In genomic region chr2:224933416-224933815, GRCh38 we compare ENCODE assay signal across 16 cellular contexts.
DNase-seq lines count a peak whose midpoint lies in the region; ATAC-seq and TF ChIP-seq lines count a peak whose summit lies in the region.
"Had no signal": no experiment of that assay in that cellular context is flagged by ENCODE, and none has a peak within 500 bp of the region (broad histone marks: within the 10 kb centered on the region; RNA-seq: fewer than 3 reads in every experiment).

No MANE protein-coding gene starts in this region.

- peaks cover 41 to 75% of the 10 kb centered on the region in 2 donors for H3K4me1 ChIP-seq in thoracic aorta (ENCODE audit: control insufficient read depth in 1 of 2, low read depth in 2 of 2)
- H3K4me1 ChIP-seq in gastrocnemius medialis, result peaks cover 13 to 25% of the 10 kb centered on the region in 2 donors

- peak overlapping the region; percentile 71 for H3K27ac Mint-ChIP-seq in T-helper 2 cell treated with Interferon-gamma antibody and Interleukin-4, amounts not matched to agents 5 μg/mL and 100 μg/mL, for 36 hours
- peak overlapping the region; percentile 49 for H3K27ac Mint-ChIP-seq in chondrocyte (ENCODE audit: unreplicated experiment)
- H3K27ac Mint-ChIP-seq: nephron progenitor cell, progenitor cell of endocrine pancreas had no signal

- peak overlapping the region; percentile 11 for H3K4me3 Mint-ChIP-seq in activated T-cell treated with anti-CD3 and anti-CD28 coated beads, Interleukin-2, amount 50 U/mL, for 4 hours
- H3K4me3 Mint-ChIP-seq in T-helper 2 cell treated with Interferon-gamma antibody and Interleukin-4, amounts not matched to agents 5 μg/mL and 100 μg/mL, for 36 hours, result peak overlapping the region; percentile 70
- H3K4me3 Mint-ChIP-seq in chondrocyte (ENCODE audit: unreplicated experiment), result no peak overlapping the region
- H3K4me3 Mint-ChIP-seq: nephron progenitor cell had no signal

- H3K9me3 ChIP-seq in thoracic aorta (no peaks in the 10 kb centered on the region), gastrocnemius medialis (no peaks in the 10 kb centered on the region)
- H3K9me3 ChIP-seq: heart right ventricle, upper lobe of right lung had no signal

- H3K27me3 ChIP-seq in thoracic aorta (replicated peaks; ENCODE audit: insufficient read depth), result no peaks in the 10 kb centered on the region
- no peaks in the 10 kb centered on the region for H3K27me3 ChIP-seq in gastrocnemius medialis
- H3K27me3 ChIP-seq: heart right ventricle, upper lobe of right lung had no signal

- in situ Hi-C loops in gastrocnemius medialis (cut with MboI; ENCODE audit: low sequenced_read_pairs in 4 of 4), result no loop called here

- H3K4me3 ChIP-seq in thoracic aorta (no peak overlapping the region), gastrocnemius medialis (no peak overlapping the region)
- H3K4me3 ChIP-seq: heart right ventricle, lung, smooth muscle cell, upper lobe of right lung had no signal

- H3K27me3 Mint-ChIP-seq in activated T-cell treated with anti-CD3 and anti-CD28 coated beads, Interleukin-2, amount 50 U/mL, for 4 hours (ENCODE audit: low read depth), result no peaks in the 10 kb centered on the region
- H3K27me3 Mint-ChIP-seq in T-helper 2 cell treated with Interferon-gamma antibody and Interleukin-4, amounts not matched to agents 5 μg/mL and 100 μg/mL, for 36 hours (ENCODE audit: low read depth), result no peaks in the 10 kb centered on the region
- no peaks in the 10 kb centered on the region for H3K27me3 Mint-ChIP-seq in chondrocyte (ENCODE audit: low read depth)
- H3K27me3 Mint-ChIP-seq: progenitor cell of endocrine pancreas had no signal

- peaks cover 44% of the 10 kb centered on the region for H3K36me3 Mint-ChIP-seq in activated T-cell treated with anti-CD3 and anti-CD28 coated beads, Interleukin-2, amount 50 U/mL, for 4 hours (ENCODE audit: insufficient read depth)
- H3K36me3 Mint-ChIP-seq in T-helper 2 cell treated with Interferon-gamma antibody and Interleukin-4, amounts not matched to agents 5 μg/mL and 100 μg/mL, for 36 hours (ENCODE audit: low read depth), result peaks cover 57% of the 10 kb centered on the region
- H3K36me3 Mint-ChIP-seq in chondrocyte (ENCODE audit: low read depth), result peaks cover 5% of the 10 kb centered on the region

- peak; percentile 55 to 68 for ATAC-seq in activated T-cell treated with anti-CD3 and anti-CD28 coated beads, Interleukin-2, amount 50 U/mL, for 4 hours
- no peak for ATAC-seq in thoracic aorta (ENCODE audit: insufficient number of reproducible peaks, low FRiP score, low read depth)
- ATAC-seq in gastrocnemius medialis, result no peak
- no peak for ATAC-seq in HG03565 (IDR thresholded peaks at IDR 0.05; ENCODE audit: unreplicated experiment)
- ATAC-seq: heart right ventricle, upper lobe of right lung had no signal

- H3K9me3 Mint-ChIP-seq in activated T-cell treated with anti-CD3 and anti-CD28 coated beads, Interleukin-2, amount 50 U/mL, for 4 hours, result no peaks in the 10 kb centered on the region
- H3K9me3 Mint-ChIP-seq in T-helper 2 cell treated with Interferon-gamma antibody and Interleukin-4, amounts not matched to agents 5 μg/mL and 100 μg/mL, for 36 hours, result no peaks in the 10 kb centered on the region
- no peaks in the 10 kb centered on the region for H3K9me3 Mint-ChIP-seq in chondrocyte (ENCODE audit: low read depth)
- H3K9me3 Mint-ChIP-seq: nephron progenitor cell had no signal

- no peak for TF ChIP-seq POLR2A in gastrocnemius medialis (IDR thresholded peaks at IDR 0.05)

- H3K36me3 ChIP-seq in thoracic aorta (no peaks in the 10 kb centered on the region), gastrocnemius medialis (no peaks in the 10 kb centered on the region)
- H3K36me3 ChIP-seq: upper lobe of right lung had no signal

- peak overlapping the region; percentile 7 to 10 for H3K27ac ChIP-seq in thoracic aorta
- no peak overlapping the region for H3K27ac ChIP-seq in gastrocnemius medialis
- H3K27ac ChIP-seq: upper lobe of right lung had no signal

- peaks cover 91% of the 10 kb centered on the region for H3K4me1 Mint-ChIP-seq in activated T-cell treated with anti-CD3 and anti-CD28 coated beads, Interleukin-2, amount 50 U/mL, for 4 hours (ENCODE audit: low read depth)
- H3K4me1 Mint-ChIP-seq in T-helper 2 cell treated with Interferon-gamma antibody and Interleukin-4, amounts not matched to agents 5 μg/mL and 100 μg/mL, for 36 hours (ENCODE audit: low read depth), result peaks cover 86% of the 10 kb centered on the region
- H3K4me1 Mint-ChIP-seq in chondrocyte (ENCODE audit: low read depth), result peaks cover 69% of the 10 kb centered on the region

- no peak for DNase-seq in activated T-cell treated with anti-CD3 and anti-CD28 coated beads, Interleukin-2, amount 50 U/mL, for 4 hours
- DNase-seq in activated T-cell treated with anti-CD3 and anti-CD28 coated beads for 4 hours, result no peak
- no peak for DNase-seq in T-helper 2 cell treated with Interferon-gamma antibody and Interleukin-4, amounts not matched to agents 5 μg/mL and 100 μg/mL, for 36 hours (ENCODE audit: low spot score)
- DNase-seq in chondrocyte (ENCODE audit: low spot score), result no peak
- DNase-seq in thoracic aorta (ENCODE audit: low spot score), result no peak
- no peak for DNase-seq in gastrocnemius medialis
- no peak for DNase-seq in NCI-H748 treated with DMSO at 0.1 percent for 48 hours (lab: John Stamatoyannopoulos, UW)
- DNase-seq: heart right ventricle, islet precursor cell, NCI-H2227 treated with DMSO at 0.1 percent for 48 hours, nephron progenitor cell, upper lobe of right lung had no signal

- TF ChIP-seq CTCF in chondrocyte (IDR thresholded peaks at IDR 0.05) (no peak), thoracic aorta (IDR thresholded peaks at IDR 0.05) (no peak), gastrocnemius medialis (IDR thresholded peaks at IDR 0.05 in 4 of 5, conservative IDR thresholded peaks at IDR 0.05 in 1 of 5) (no peak)

- intact Hi-C loops in gastrocnemius medialis (cut with DNase I; ENCODE audit: low total_unique reads), result loop anchor here (5.0 kb wide), 1 partner anchor 69 kb away; no protein-coding TSS in a partner anchor

Comparison
In these comparisons a context has a peak if more than half of its experiments do, and no peak if none do; other contexts are left out.
1. ATAC-seq: peak in activated T-cell treated with anti-CD3 and anti-CD28 coated beads, Interleukin-2, amount 50 U/mL, for 4 hours (2 of 2); none in thoracic aorta (single experiment), gastrocnemius medialis (0 of 2) and HG03565 (single experiment).
2. H3K27ac ChIP-seq: peak in thoracic aorta (2 of 2); none in gastrocnemius medialis (0 of 4).